19 cellular contexts compared by ENCODE assay signal in genomic region chr13:106986033-106986484, GRCh38.
DNase-seq lines count a peak whose midpoint lies in the region; ATAC-seq and TF ChIP-seq lines count a peak whose summit lies in the region.
"Had no signal": no experiment of that assay in that cellular context is flagged by ENCODE, and none has a peak within 500 bp of the region (broad histone marks: within the 10 kb centered on the region; RNA-seq: fewer than 3 reads in every experiment).

No MANE protein-coding gene starts in this region.

- H3K27me3 Mint-ChIP-seq in glutamatergic neuron (ENCODE audit: unreplicated experiment) (no peaks in the 10 kb centered on the region), nephron progenitor cell (ENCODE audit: low read depth, poor library complexity) (peaks cover 7% of the 10 kb centered on the region), type B pancreatic cell (no peaks in the 10 kb centered on the region)
- H3K27me3 Mint-ChIP-seq: activated T-cell treated with anti-CD3 and anti-CD28 coated beads, Interleukin-2, amount 50 U/mL, for 24 hours; central memory CD8-positive, alpha-beta T cell; effector memory CD8-positive, alpha-beta T cell; IgD-negative memory B cell; natural killer cell treated with Interleukin-12 subunit alpha and Interleukin-12 subunit beta and Interleukin-15 and Interleukin-18, amount 100 ng/mL, for 72 hours had no signal

- no peak overlapping the region for H3K9ac ChIP-seq in BLaER1 treated with 17β-estradiol and CSF1 and Interleukin-3, amounts not matched to agents 10 nM and 100 nM
- no peak overlapping the region for H3K9ac ChIP-seq in NT2/D1 (ENCODE audit: insufficient read length, low read depth)

- TF ChIP-seq CTCF in glutamatergic neuron (IDR thresholded peaks at IDR 0.05; ENCODE audit: partially characterized antibody, unreplicated experiment) = no peak
- no peak for TF ChIP-seq CTCF in nephron progenitor cell (IDR thresholded peaks at IDR 0.05)
- TF ChIP-seq CTCF in type B pancreatic cell (conservative IDR thresholded peaks at IDR 0.05) = no peak

- H3K36me3 Mint-ChIP-seq in glutamatergic neuron (ENCODE audit: unreplicated experiment) (no peaks in the 10 kb centered on the region), nephron progenitor cell (ENCODE audit: low read depth) (no peaks in the 10 kb centered on the region), type B pancreatic cell (no peaks in the 10 kb centered on the region)
- H3K36me3 Mint-ChIP-seq: activated naive CD4-positive, alpha-beta T cell treated with anti-CD3 and anti-CD28 coated beads, Interleukin-2, amount 50 U/mL, for 72 hours; IgD-negative memory B cell; memory B cell; natural killer cell treated with Interleukin-12 subunit alpha and Interleukin-12 subunit beta and Interleukin-15 and Interleukin-18, amount 100 ng/mL, for 72 hours had no signal

- peak overlapping the region; percentile 44 for H3K27ac Mint-ChIP-seq in glutamatergic neuron (ENCODE audit: unreplicated experiment)
- peak overlapping the region; percentile 27 for H3K27ac Mint-ChIP-seq in nephron progenitor cell
- no peak overlapping the region for H3K27ac Mint-ChIP-seq in type B pancreatic cell
- H3K27ac Mint-ChIP-seq: activated naive CD4-positive, alpha-beta T cell treated with anti-CD3 and anti-CD28 coated beads, Interleukin-2, amount 50 U/mL, for 72 hours; activated T-cell treated with anti-CD3 and anti-CD28 coated beads, Interleukin-2, amount 50 U/mL, for 24 hours; effector memory CD8-positive, alpha-beta T cell; IgD-negative memory B cell; memory B cell; natural killer cell treated with Interleukin-12 subunit alpha and Interleukin-12 subunit beta and Interleukin-15 and Interleukin-18, amount 100 ng/mL, for 72 hours had no signal

- DNase-seq in NT2/D1 (ENCODE audit: low read depth, low spot score) = peak; percentile 84
- DNase-seq in glutamatergic neuron = peak; percentile 27
- no peak for DNase-seq in nephron progenitor cell
- no peak for DNase-seq in SIG-M5 treated with dmso at 0.1 percent for 504 hours (lab: John Stamatoyannopoulos, UW; ENCODE audit: unreplicated experiment)
- no peak for DNase-seq in type B pancreatic cell (ENCODE audit: extremely low spot score, unreplicated experiment)
- DNase-seq: activated CD4-positive, alpha-beta T cell treated with anti-CD3 and anti-CD28 coated beads, Interleukin-2, amount 50 U/mL, for 48 hours; activated T-cell treated with anti-CD3 and anti-CD28 coated beads, Interleukin-2, amount 50 U/mL, for 24 hours; effector memory CD8-positive, alpha-beta T cell; MV-4-11; NCI-H2029 treated with DMSO at 0.1 percent for 48 hours; NCI-H748 treated with DMSO at 0.1 percent for 48 hours had no signal

- peaks cover 35% of the 10 kb centered on the region for H3K4me1 Mint-ChIP-seq in glutamatergic neuron (ENCODE audit: low read depth, unreplicated experiment)
- peaks cover 32% of the 10 kb centered on the region for H3K4me1 Mint-ChIP-seq in nephron progenitor cell
- H3K4me1 Mint-ChIP-seq in type B pancreatic cell (ENCODE audit: unreplicated experiment) = peaks cover 26% of the 10 kb centered on the region
- H3K4me1 Mint-ChIP-seq: central memory CD8-positive, alpha-beta T cell; memory B cell had no signal

- no peaks in the 10 kb centered on the region for H4K20me1 ChIP-seq in BLaER1 treated with 17β-estradiol and CSF1 and Interleukin-3, amounts not matched to agents 10 nM and 100 nM

- peak overlapping the region in 1 of 11 experiments; percentile 3; a peak in 2 of 22 replicates for H3K27ac ChIP-seq in BLaER1 treated with 17β-estradiol and CSF1 and Interleukin-3, amounts not matched to agents 10 nM and 100 nM

- peak overlapping the region in 9 of 11 experiments; percentile 0 to 76 (median 71); a peak in 17 of 22 replicates for H3K4me2 ChIP-seq in BLaER1 treated with 17β-estradiol and CSF1 and Interleukin-3, amounts not matched to agents 10 nM and 100 nM

- ATAC-seq in GM18502 (IDR thresholded peaks at IDR 0.05; ENCODE audit: poor library complexity, unreplicated experiment) = no peak
- no peak for ATAC-seq in GM18867 (IDR thresholded peaks at IDR 0.05; ENCODE audit: unreplicated experiment)
- ATAC-seq: activated naive CD4-positive, alpha-beta T cell treated with anti-CD3 and anti-CD28 coated beads, Interleukin-2, amount 50 U/mL, for 72 hours; effector memory CD8-positive, alpha-beta T cell; natural killer cell treated with Interleukin-12 subunit alpha and Interleukin-12 subunit beta and Interleukin-15 and Interleukin-18, amount 100 ng/mL, for 72 hours had no signal

- H3K4me1 ChIP-seq in BLaER1 treated with 17β-estradiol and CSF1 and Interleukin-3, amounts not matched to agents 10 nM and 100 nM = peaks cover 0 to 74% (median 48%) of the 10 kb centered on the region in 10 experiments; a peak in 15 of 20 replicates
- H3K4me1 ChIP-seq in NT2/D1 (ENCODE audit: insufficient read depth, insufficient read length) = no peaks in the 10 kb centered on the region

- H3K9me3 ChIP-seq in BLaER1 treated with 17β-estradiol and CSF1 and Interleukin-3, amounts not matched to agents 10 nM and 100 nM (replicated peaks in 1 of 11) = peaks cover 0 to 35% (median 21%) of the 10 kb centered on the region in 11 experiments; a peak in 16 of 22 replicates
- no peaks in the 10 kb centered on the region for H3K9me3 ChIP-seq in NT2/D1 (ENCODE audit: insufficient read depth, low read length)

- no peaks in the 10 kb centered on the region for H3K36me3 ChIP-seq in BLaER1 treated with 17β-estradiol and CSF1 and Interleukin-3, amounts not matched to agents 10 nM and 100 nM
- no peaks in the 10 kb centered on the region for H3K36me3 ChIP-seq in NT2/D1 (ENCODE audit: insufficient read depth, insufficient read length, low read length)

- no peaks in the 10 kb centered on the region for H3K27me3 ChIP-seq in BLaER1 treated with 17β-estradiol and CSF1 and Interleukin-3, amounts not matched to agents 10 nM and 100 nM
- H3K27me3 ChIP-seq in NT2/D1 (ENCODE audit: insufficient read depth, insufficient read length) = no peaks in the 10 kb centered on the region

- H3K9me3 Mint-ChIP-seq in glutamatergic neuron (ENCODE audit: unreplicated experiment) (peaks cover 6% of the 10 kb centered on the region), nephron progenitor cell (peaks cover 11% of the 10 kb centered on the region), type B pancreatic cell (peaks cover 3% of the 10 kb centered on the region)

- H3K4me3 Mint-ChIP-seq in glutamatergic neuron (ENCODE audit: unreplicated experiment) = peak overlapping the region; percentile 12
- H3K4me3 Mint-ChIP-seq in nephron progenitor cell = no peak overlapping the region
- H3K4me3 Mint-ChIP-seq in type B pancreatic cell = no peak overlapping the region
- H3K4me3 Mint-ChIP-seq: activated T-cell treated with anti-CD3 and anti-CD28 coated beads, Interleukin-2, amount 50 U/mL, for 24 hours; central memory CD8-positive, alpha-beta T cell; effector memory CD8-positive, alpha-beta T cell; IgD-negative memory B cell; memory B cell; natural killer cell treated with Interleukin-12 subunit alpha and Interleukin-12 subunit beta and Interleukin-15 and Interleukin-18, amount 100 ng/mL, for 72 hours had no signal

- no peak overlapping the region for H3K4me3 ChIP-seq in BLaER1 treated with 17β-estradiol and CSF1 and Interleukin-3, amounts not matched to agents 10 nM and 100 nM
- no peak overlapping the region for H3K4me3 ChIP-seq in NT2/D1 (ENCODE audit: insufficient read length, low read depth)

Comparison
In these comparisons a context has a peak if more than half of its experiments do, and no peak if none do; other contexts are left out.
1. DNase-seq: peak in NT2/D1 (single experiment) and glutamatergic neuron (single experiment); none in nephron progenitor cell (single experiment), SIG-M5 treated with dmso at 0.1 percent for 504 hours (single experiment) and type B pancreatic cell (single experiment).